In genomic region chr17:38752930-38753506, GRCh38 we compare ENCODE assay signal across 8 cellular contexts. TPM values are rescaled to one million over a fixed set of nuclear protein-coding genes. Genes with fewer than 3 reads are reported as not detected.
A peak's percentile ranks its signal among the peaks of the same experiment; 100 is the strongest.
DNase-seq lines count a peak whose midpoint lies in the region; ATAC-seq and TF ChIP-seq lines count a peak whose summit lies in the region.

No MANE protein-coding gene starts in this region.

- TF ChIP-seq CTCF in cardiac muscle cell (IDR thresholded peaks at IDR 0.05; ENCODE audit: low read depth, low read length) = no peak
- no peak for TF ChIP-seq CTCF in SK-N-SH (IDR thresholded peaks at IDR 0.05)
- peak; percentile 18 for TF ChIP-seq CTCF in foreskin keratinocyte (conservative IDR thresholded peaks at IDR 0.05)

- POLR2A ChIA-PET in SK-N-SH (lab: Yijun Ruan, JAX) = interaction anchor here (0.6 to 2.7 kb wide), 3 partner anchors 11 to 57 kb away, joined by 4 to 12 read pairs (median 4); no protein-coding TSS in a partner anchor

- H3K27me3 ChIP-seq in cardiac muscle cell = no peaks in the 10 kb centered on the region
- H3K27me3 ChIP-seq in SK-N-SH (ENCODE audit: insufficient read depth) = no peaks in the 10 kb centered on the region
- H3K27me3 ChIP-seq in foreskin keratinocyte = no peaks in the 10 kb centered on the region

- CTCF ChIA-PET in SK-N-SH (lab: Yijun Ruan, JAX) = interaction anchor here (0.7 to 3.7 kb wide), 5 partner anchors 8 to 400 kb away, joined by 3 to 30 read pairs (median 4); no protein-coding TSS in a partner anchor

- TF ChIP-seq EP300 in SK-N-SH (IDR thresholded peaks at IDR 0.05; ENCODE audit: borderline replicate concordance in 1 of 2, low read depth in 1 of 2, low read length in 1 of 2) = no peak

- intact Hi-C loops in left ventricle myocardium superior (cut with micrococcal nuclease) = no loop called here

- H3K79me2 ChIP-seq in SK-N-SH (ENCODE audit: insufficient read depth) = peaks cover 61% of the 10 kb centered on the region

- H3K4me3 ChIP-seq in cardiac muscle cell = peak overlapping the region; percentile 97
- H3K4me3 ChIP-seq in SK-N-SH (ENCODE audit: low read depth in 2 of 2, low read length in 1 of 2) = peak overlapping the region; percentile 91 to 93
- peak overlapping the region; percentile 66 to 98 (median 83) for H3K4me3 ChIP-seq in skin epidermis

- peaks cover 12% of the 10 kb centered on the region for H3K4me1 ChIP-seq in cardiac muscle cell (ENCODE audit: low read depth)
- H3K4me1 ChIP-seq in SK-N-SH (ENCODE audit: control insufficient read depth in 1 of 2, insufficient read depth in 2 of 2, low read depth in 1 of 2, low read length in 1 of 2) = peaks cover 0 to 20% of the 10 kb centered on the region in 2 experiments; a peak in 1 of 4 replicates
- no peaks in the 10 kb centered on the region for H3K4me1 ChIP-seq in foreskin keratinocyte

- H3K9me3 ChIP-seq in cardiac muscle cell (ENCODE audit: low read depth) (no peaks in the 10 kb centered on the region), SK-N-SH (no peaks in the 10 kb centered on the region)

- H3K27ac ChIP-seq in cardiac muscle cell (peak overlapping the region; percentile 44), SK-N-SH (ENCODE audit: low read depth in 2 of 2, low read length in 1 of 2) (peak overlapping the region; percentile 58 to 89; a peak in 3 of 4 replicates), foreskin keratinocyte (peak overlapping the region; percentile 43), skin epidermis (peak overlapping the region; percentile 67 to 97 (median 91))

- peak overlapping the region; percentile 100 for H3K4me2 ChIP-seq in SK-N-SH

- peak overlapping the region; percentile 78 for H3K9ac ChIP-seq in SK-N-SH

- H2AFZ ChIP-seq in SK-N-SH (ENCODE audit: low read depth) = no peak overlapping the region

- no peaks in the 10 kb centered on the region for H3K9me2 ChIP-seq in SK-N-SH

- ATAC-seq in left ventricle myocardium superior (no peak), foreskin keratinocyte (peak; percentile 25)

- DNase-seq in cardiac muscle cell (ENCODE audit: low read depth in 1 of 2, low spot score in 1 of 2) (no peak), left ventricle myocardium superior (no peak), SK-N-SH (no peak), foreskin keratinocyte (no peak), T1000 (lab: John Stamatoyannopoulos, UW) (no peak), NCI-H510A treated with DMSO at 0.1 percent for 48 hours (lab: John Stamatoyannopoulos, UW) (no peak)
- DNase-seq in activated CD4-positive, CD25-positive, alpha-beta regulatory T cell treated with anti-CD3 and anti-CD28 coated beads, Interleukin-2, amount 50 U/mL, for 72 hours = no peak

- H3K36me3 ChIP-seq in cardiac muscle cell = peaks cover 10% of the 10 kb centered on the region
- peaks cover 14 to 29% of the 10 kb centered on the region in 2 experiments for H3K36me3 ChIP-seq in SK-N-SH (replicated peaks in 1 of 2; ENCODE audit: control insufficient read depth in 1 of 2, insufficient read depth in 2 of 2, low read length in 1 of 2)

- H4K20me1 ChIP-seq in SK-N-SH (ENCODE audit: insufficient read depth) = no peaks in the 10 kb centered on the region

- 4% methylated on average over 22 of the region's 32 CpGs for WGBS in SK-N-SH (ENCODE audit: low lambda C conversion rate)

- no peak for TF ChIP-seq RAD21 in SK-N-SH (IDR thresholded peaks at IDR 0.05; ENCODE audit: low read length)

- H3F3A ChIP-seq in SK-N-SH (replicated peaks; ENCODE audit: insufficient read depth) = peaks cover 3% of the 10 kb centered on the region

TF ChIP-seq in SK-N-SH, 30 proteins besides CTCF, POLR2A, EP300 and RAD21 (continues in another document):
- TF ChIP-seq FOSL2 (IDR thresholded peaks at IDR 0.05; ENCODE audit: borderline replicate concordance, low read depth) (no peak), ZBTB33 (IDR thresholded peaks at IDR 0.05; ENCODE audit: borderline replicate concordance, low read depth) (no peak), USF1 (IDR thresholded peaks at IDR 0.05; ENCODE audit: borderline replicate concordance, low read depth) (no peak), YY1 (IDR thresholded peaks at IDR 0.05; ENCODE audit: low read depth) (no peak), TAF1 (IDR thresholded peaks at IDR 0.05; ENCODE audit: borderline replicate concordance, low read depth, low read length) (no peak)

RNA-seq across cellular contexts. Expression of gene PSMB3, which starts 0.5 kb away (rescaled TPM):
- total RNA-seq in cardiac muscle cell = 166 and 188 TPM in 2 replicates
- polyA plus RNA-seq in cardiac muscle cell = 333 and 379 TPM in 2 replicates
- 167 TPM for total RNA-seq in left ventricle myocardium superior
- polyA plus RNA-seq in SK-N-SH (2012; rRNA removed) = 480 and 533 TPM in 2 replicates
- polyA plus RNA-seq in SK-N-SH (2012; cell fraction: cytosol; rRNA removed) = 326 and 421 TPM in 2 replicates
- polyA plus RNA-seq in SK-N-SH (2012; cell fraction: nucleus; rRNA removed) = 286 and 336 TPM in 2 replicates
- 264 and 287 TPM in 2 replicates for total RNA-seq in foreskin keratinocyte
- polyA plus RNA-seq in foreskin keratinocyte = 382 and 384 TPM in 2 replicates

RNA-seq across cellular contexts. Expression of gene PCGF2, which starts 4.9 kb away (rescaled TPM):
- total RNA-seq in cardiac muscle cell (14.4 and 21.7 TPM in 2 replicates), left ventricle myocardium superior (23.8 TPM), foreskin keratinocyte (12.8 and 15.0 TPM in 2 replicates)
- polyA plus RNA-seq in cardiac muscle cell (10.7 and 12.2 TPM in 2 replicates), SK-N-SH (2012; rRNA removed) (24.2 and 39.8 TPM in 2 replicates), foreskin keratinocyte (37.4 and 41.2 TPM in 2 replicates)
- polyA plus RNA-seq in SK-N-SH (2012; cell fraction: cytosol; rRNA removed) = 23.0 and 26.3 TPM in 2 replicates
- 54.1 and 67.6 TPM in 2 replicates for polyA plus RNA-seq in SK-N-SH (2012; cell fraction: nucleus; rRNA removed)

RNA-seq across cellular contexts. Expression of gene CISD3, which starts 22.9 kb away (rescaled TPM):
- total RNA-seq in cardiac muscle cell (4.9 and 7.4 TPM in 2 replicates), left ventricle myocardium superior (87.9 TPM), foreskin keratinocyte (23.2 and 27.2 TPM in 2 replicates)
- polyA plus RNA-seq in cardiac muscle cell (20.6 and 29.7 TPM in 2 replicates), SK-N-SH (2012; rRNA removed) (12.9 and 16.5 TPM in 2 replicates), foreskin keratinocyte (62.4 and 68.4 TPM in 2 replicates)
- polyA plus RNA-seq in SK-N-SH (2012; cell fraction: cytosol; rRNA removed) = 9.3 and 10.9 TPM in 2 replicates
- polyA plus RNA-seq in SK-N-SH (2012; cell fraction: nucleus; rRNA removed) = 5.9 and 8.6 TPM in 2 replicates

RNA-seq across cellular contexts. Expression of gene PIP4K2B, which starts 46.3 kb away (rescaled TPM):
- total RNA-seq in cardiac muscle cell (98.7 and 116 TPM in 2 replicates), left ventricle myocardium superior (42.3 TPM), foreskin keratinocyte (30.4 and 32.6 TPM in 2 replicates)
- polyA plus RNA-seq in cardiac muscle cell (17.4 and 23.3 TPM in 2 replicates), SK-N-SH (2012; rRNA removed) (29.8 and 36.7 TPM in 2 replicates), foreskin keratinocyte (12.6 and 13.8 TPM in 2 replicates)
- 21.0 and 29.3 TPM in 2 replicates for polyA plus RNA-seq in SK-N-SH (2012; cell fraction: cytosol; rRNA removed)
- 35.7 and 47.9 TPM in 2 replicates for polyA plus RNA-seq in SK-N-SH (2012; cell fraction: nucleus; rRNA removed)

RNA-seq across cellular contexts. Expression of gene MLLT6, which starts 47.9 kb away (rescaled TPM):
- total RNA-seq in cardiac muscle cell (48.4 and 75.8 TPM in 2 replicates), left ventricle myocardium superior (88.0 TPM), foreskin keratinocyte (25.6 and 28.8 TPM in 2 replicates)
- polyA plus RNA-seq in cardiac muscle cell (10.5 and 17.4 TPM in 2 replicates), SK-N-SH (2012; rRNA removed) (41.5 and 43.6 TPM in 2 replicates), foreskin keratinocyte (12.3 and 12.8 TPM in 2 replicates)
- 11.5 and 18.3 TPM in 2 replicates for polyA plus RNA-seq in SK-N-SH (2012; cell fraction: cytosol; rRNA removed)
- 118 and 131 TPM in 2 replicates for polyA plus RNA-seq in SK-N-SH (2012; cell fraction: nucleus; rRNA removed)
